Comparison of ENCODE assay signal across 14 cellular contexts in the genomic region with DNA sequence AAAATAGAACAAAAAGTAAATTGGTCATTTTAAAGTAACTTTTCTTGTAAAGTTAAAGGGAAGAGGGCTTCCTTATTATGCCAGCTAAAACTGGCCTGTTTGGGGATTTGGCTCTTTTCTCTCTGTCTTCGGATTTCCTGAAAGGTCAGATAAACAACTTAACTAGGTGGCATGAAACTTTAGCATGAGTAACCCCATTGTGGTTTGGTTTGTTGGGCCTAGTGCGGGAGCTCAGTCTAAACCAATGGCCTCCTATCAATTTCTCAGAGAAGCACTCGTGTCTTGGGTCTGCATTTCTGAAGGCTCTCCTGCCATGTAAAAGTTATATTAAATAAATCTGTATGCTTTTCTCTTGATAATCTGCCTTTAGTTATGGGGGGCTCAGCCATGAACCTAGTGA.
"Had no signal": no experiment of that assay in that cellular context is flagged by ENCODE, and none has a peak within 500 bp of the region (broad histone marks: within the 10 kb centered on the region; RNA-seq: fewer than 3 reads in every experiment).

No MANE protein-coding gene starts in this region.

- H3K4me3 ChIP-seq: coronary artery, gastrocnemius medialis, heart right ventricle, right atrium auricular region had no signal

- H3K4me1 ChIP-seq: gastrocnemius medialis had no signal

- ATAC-seq: gastrocnemius medialis; heart right ventricle; naive thymus-derived CD8-positive, alpha-beta T cell; stimulated activated memory B cell treated with anti-CD40 and anti-IgM and Interleukin-4, amounts not matched to agents 10 μg/mL and 1 μg/mL and 100 μg/mL, for 72 hours had no signal

- H3K27ac ChIP-seq: coronary artery, gastrocnemius medialis, heart right ventricle, right atrium auricular region had no signal

- H3K36me3 Mint-ChIP-seq: naive thymus-derived CD8-positive, alpha-beta T cell; stimulated activated memory B cell treated with anti-CD40 and anti-IgM and Interleukin-4, amounts not matched to agents 10 μg/mL and 1 μg/mL and 100 μg/mL, for 72 hours had no signal

- H3K4me3 Mint-ChIP-seq: naive thymus-derived CD8-positive, alpha-beta T cell; stimulated activated memory B cell treated with anti-CD40 and anti-IgM and Interleukin-4, amounts not matched to agents 10 μg/mL and 1 μg/mL and 100 μg/mL, for 72 hours; type B pancreatic cell had no signal

- H3K27me3 ChIP-seq: gastrocnemius medialis, heart right ventricle, right atrium auricular region had no signal

- H3K9me3 Mint-ChIP-seq: naive thymus-derived CD8-positive, alpha-beta T cell had no signal

- H3K4me1 Mint-ChIP-seq: stimulated activated memory B cell treated with anti-CD40 and anti-IgM and Interleukin-4, amounts not matched to agents 10 μg/mL and 1 μg/mL and 100 μg/mL, for 72 hours had no signal

- DNase-seq: activated CD8-positive, alpha-beta memory T cell treated with anti-CD3 and anti-CD28 coated beads for 24 hours; activated gamma-delta T cell; central memory CD4-positive, alpha-beta T cell; effector CD4-positive, alpha-beta T cell; gastrocnemius medialis; heart right ventricle; naive thymus-derived CD8-positive, alpha-beta T cell; small intestine; SW 1271; T-helper 9 cell had no signal

- H3K36me3 ChIP-seq: gastrocnemius medialis, heart right ventricle, right atrium auricular region had no signal

- H3K9me3 ChIP-seq: gastrocnemius medialis, heart right ventricle, right atrium auricular region had no signal

- H3K27ac Mint-ChIP-seq: stimulated activated memory B cell treated with anti-CD40 and anti-IgM and Interleukin-4, amounts not matched to agents 10 μg/mL and 1 μg/mL and 100 μg/mL, for 72 hours; type B pancreatic cell had no signal
